Comparison of ENCODE assay signal across 1 cellular context in genomic region chr5:80250801-80251200, GRCh38.
TF ChIP-seq lines count a peak whose summit lies in the region.

No MANE protein-coding gene starts in this region.

TF ChIP-seq in liver, 16 proteins besides CTCF, POLR2A, EP300 and RAD21 (continued from another document):
- no peak for TF ChIP-seq REST (IDR thresholded peaks at IDR 0.05)
- no peak for TF ChIP-seq RXRA (IDR thresholded peaks at IDR 0.05)
- no peak for TF ChIP-seq MAX (IDR thresholded peaks at IDR 0.05)
- TF ChIP-seq NR2F2 (IDR thresholded peaks at IDR 0.05), result no peak
- no peak for TF ChIP-seq ZBTB33 (IDR thresholded peaks at IDR 0.05)
- TF ChIP-seq GABPA (IDR thresholded peaks at IDR 0.05 in 1 of 2, conservative IDR thresholded peaks at IDR 0.05 in 1 of 2), result no peak
- TF ChIP-seq FOXA2 (IDR thresholded peaks at IDR 0.05), result no peak
TF ChIP-seq in liver: peak in this region for 0.
